ENCODE assay signal across 6 cellular contexts in the genomic region with DNA sequence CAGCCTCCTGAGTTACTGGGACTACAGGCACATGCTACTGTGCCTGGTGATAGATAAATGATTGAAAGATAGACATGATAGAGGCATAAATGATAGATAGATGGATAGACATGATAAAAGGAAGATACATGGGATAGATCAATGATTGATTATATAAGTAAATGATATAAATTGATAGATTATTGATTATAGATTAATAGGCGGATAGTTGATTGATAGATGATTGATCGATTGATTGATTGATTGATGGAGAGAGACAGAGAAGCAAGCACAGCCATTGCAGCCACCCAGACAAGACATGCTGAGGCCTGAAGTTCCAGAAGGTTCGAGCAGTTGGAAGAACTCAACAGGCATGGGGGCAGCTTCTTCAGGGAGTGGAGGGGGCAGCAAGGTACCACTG. TPM values are rescaled to one million over a fixed set of nuclear protein-coding genes. Genes with fewer than 3 reads are reported as not detected.
"Had no signal": no experiment of that assay in that cellular context is flagged by ENCODE, and none has a peak within 500 bp of the region (broad histone marks: within the 10 kb centered on the region; RNA-seq: fewer than 3 reads in every experiment).

No MANE protein-coding gene starts in this region.

- H2AFZ ChIP-seq: GM23338 had no signal

- FAIRE-seq: H1, H54, HTR-8/SVneo had no signal

- H3K36me3 Mint-ChIP-seq: IgD-negative memory B cell had no signal

- H3K4me3 Mint-ChIP-seq: GM23338, H9, IgD-negative memory B cell had no signal

- H3K27ac Mint-ChIP-seq: GM23338, H9 had no signal

- H3K9me3 Mint-ChIP-seq: GM23338 had no signal

- ATAC-seq: GM23338 had no signal

- H3K4me3 ChIP-seq: GM23338 had no signal

- H3K4me2 ChIP-seq: GM23338 had no signal

- DNase-seq: H9 had no signal

RNA-seq across cellular contexts. Expression of a gene that starts 17.7 kb away (rescaled TPM):
- polyA plus RNA-seq: IgD-negative memory B cell had no signal

RNA-seq across cellular contexts. Expression of a gene that starts 34.5 kb away (rescaled TPM):
- total RNA-seq: GM23338, H1, H9 had no signal
- polyA plus RNA-seq: H1, IgD-negative memory B cell had no signal
